In the genomic region with DNA sequence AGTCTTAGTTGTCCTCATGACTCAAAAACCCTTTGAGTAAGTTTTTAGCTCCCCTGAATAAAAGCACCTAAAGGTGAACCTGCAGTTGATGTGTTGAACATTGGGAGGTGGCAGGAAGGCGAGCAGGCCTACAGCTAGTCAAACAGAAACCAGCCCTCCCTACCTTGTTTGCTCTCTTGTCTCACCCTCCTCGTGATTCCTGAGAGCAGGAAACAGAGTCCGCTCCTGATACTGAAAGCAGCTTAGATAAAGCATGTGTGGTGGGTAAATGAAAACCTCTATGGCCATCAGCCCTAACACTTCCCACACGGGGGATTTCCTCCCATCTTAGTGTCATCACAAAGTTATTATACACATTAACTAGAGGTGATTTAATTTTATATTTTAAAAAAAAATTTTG, we compare ENCODE assay signal across 10 cellular contexts. TPM values are rescaled to one million over a fixed set of nuclear protein-coding genes. Genes with fewer than 3 reads are reported as not detected.
DNase-seq lines count a peak whose midpoint lies in the region; ATAC-seq, FAIRE-seq and TF ChIP-seq lines count a peak whose summit lies in the region.
"Had no signal": no experiment of that assay in that cellular context is flagged by ENCODE, and none has a peak within 500 bp of the region (broad histone marks: within the 10 kb centered on the region; RNA-seq: fewer than 3 reads in every experiment).

No MANE protein-coding gene starts in this region.

- no peak; the same call in 1 of the 2 replicates for TF ChIP-seq RAD21 in GM12878 (IDR thresholded peaks at IDR 0.05; ENCODE audit: insufficient read depth, low read depth, low read length)

- TF ChIP-seq CTCF in GM12878 (IDR thresholded peaks at IDR 0.05 in 2 of 3, conservative IDR thresholded peaks at IDR 0.05 in 1 of 3; ENCODE audit: control insufficient read depth in 2 of 3, extremely low read depth in 1 of 3, insufficient read depth in 1 of 3, low read depth in 3 of 3, low read length in 3 of 3), result no peak

- SMC1A ChIA-PET in GM12878 (lab: Charles Lee; ENCODE audit: uncharacterized antibody, unreplicated experiment), result interaction anchor here (0.6 to 5.9 kb wide), 15 partner anchors 8 to 882 kb away, joined by 3 to 114 read pairs (median 5); no protein-coding TSS in a partner anchor

- H3K4me3 Mint-ChIP-seq in activated T-helper 1 cell treated with anti-CD3 and anti-CD28 coated beads, Interleukin-12 subunit alpha, Interleukin-12 subunit beta, Interleukin-2, Interleukin-4 antibody, amounts not matched to agents 30 ng/mL and 10 ng/mL and 1 ng/mL, durations not matched to agents 14 hours and 24 hours and 36 hours, result no peak overlapping the region

- 0% methylated on average over 4 of the region's 4 CpGs for WGBS in GM12878 (ENCODE audit: insufficient coverage, insufficient replicate concordance, low lambda C conversion rate, missing lambda C conversion rate)

- ATAC-seq in GM18511 (IDR thresholded peaks at IDR 0.05; ENCODE audit: unreplicated experiment) (peak; percentile 83), GM19463 (IDR thresholded peaks at IDR 0.05; ENCODE audit: unreplicated experiment) (peak; percentile 71), HG03064 (IDR thresholded peaks at IDR 0.05; ENCODE audit: low read depth, unreplicated experiment) (peak; percentile 79), GM12878 (peak; percentile 82)

- no peaks in the 10 kb centered on the region for H3K27me3 Mint-ChIP-seq in activated T-helper 1 cell treated with anti-CD3 and anti-CD28 coated beads, Interleukin-12 subunit alpha, Interleukin-12 subunit beta, Interleukin-2, Interleukin-4 antibody, amounts not matched to agents 30 ng/mL and 10 ng/mL and 1 ng/mL, durations not matched to agents 14 hours and 24 hours and 36 hours (ENCODE audit: insufficient read depth)

- H3K9me3 Mint-ChIP-seq in activated T-helper 1 cell treated with anti-CD3 and anti-CD28 coated beads, Interleukin-12 subunit alpha, Interleukin-12 subunit beta, Interleukin-2, Interleukin-4 antibody, amounts not matched to agents 30 ng/mL and 10 ng/mL and 1 ng/mL, durations not matched to agents 14 hours and 24 hours and 36 hours, result no peaks in the 10 kb centered on the region

- H3K9me3 ChIP-seq in GM12878 (replicated peaks; ENCODE audit: control insufficient read depth, insufficient read depth, low read length), result no peaks in the 10 kb centered on the region; the same call in 2 of the 3 replicates

- H3K79me2 ChIP-seq in GM12878 (ENCODE audit: control insufficient read depth, insufficient read depth, low read length), result no peaks in the 10 kb centered on the region

- H3K27ac ChIP-seq in GM12878 (ENCODE audit: control insufficient read depth, insufficient read depth), result peak overlapping the region; percentile 79
- H3K27ac ChIP-seq: RWPE1 had no signal

- BruUV-seq in GM12878 (replicated peaks; lab: Mats Ljungman, UMichigan), result no TSS peak

- POLR2A ChIA-PET in GM12878 (lab: Charles Lee), result interaction anchor here (0.7 to 3.7 kb wide), 6 partner anchors 31 to 57 kb away, joined by 3 to 25 read pairs (median 8); no protein-coding TSS in a partner anchor

- H3K4me2 ChIP-seq in GM12878 (ENCODE audit: control insufficient read depth, insufficient read depth), result peak overlapping the region; percentile 58

- H2AFZ ChIP-seq in GM12878 (ENCODE audit: control insufficient read depth, low read depth, low read length), result peak overlapping the region; percentile 24; the same call in 1 of the 2 replicates

- RAD21 ChIA-PET in GM12878 (lab: Charles Lee; ENCODE audit: unreplicated experiment), result interaction anchor here (0.6 to 5.5 kb wide), 10 partner anchors 26 to 864 kb away, joined by 3 to 171 read pairs (median 5); no protein-coding TSS in a partner anchor

- H3K36me3 ChIP-seq in GM12878 (ENCODE audit: control insufficient read depth in 2 of 2, insufficient read depth in 2 of 2, low read length in 1 of 2), result no peaks in the 10 kb centered on the region

- H3K9ac ChIP-seq in GM12878 (ENCODE audit: control insufficient read depth, insufficient read depth, low read length), result no peak overlapping the region

- no peaks in the 10 kb centered on the region for H4K20me1 ChIP-seq in GM12878 (ENCODE audit: control insufficient read depth, insufficient read depth)

- no peaks in the 10 kb centered on the region for H3K4me1 Mint-ChIP-seq in activated T-helper 1 cell treated with anti-CD3 and anti-CD28 coated beads, Interleukin-12 subunit alpha, Interleukin-12 subunit beta, Interleukin-2, Interleukin-4 antibody, amounts not matched to agents 30 ng/mL and 10 ng/mL and 1 ng/mL, durations not matched to agents 14 hours and 24 hours and 36 hours (ENCODE audit: low read depth)

- in situ Hi-C loops in GM12878 (cut with MboI), result no loop called here

- H3K4me3 ChIP-seq in GM12878, result no peak overlapping the region

- no peak for TF ChIP-seq POLR2A in GM12878 (IDR thresholded peaks at IDR 0.05; ENCODE audit: low read depth, low read length)

- H3K27me3 ChIP-seq in GM12878 (replicated peaks in 1 of 2; ENCODE audit: control insufficient read depth in 2 of 2, insufficient read depth in 2 of 2, low read length in 1 of 2), result no peaks in the 10 kb centered on the region

- H3K4me1 ChIP-seq in GM12878 (ENCODE audit: control insufficient read depth, insufficient read depth, low read length), result peaks cover 11% of the 10 kb centered on the region

- peak; percentile 57 for FAIRE-seq in GM12878 (lab: Jason Lieb, UNC)

- intact Hi-C loops in GM12878 (cut with micrococcal nuclease; ENCODE audit: unreplicated experiment), result loop anchor here (1.0 to 2.0 kb wide), 3 partner anchors 37 to 657 kb away; no protein-coding TSS in a partner anchor
- intact Hi-C loops in activated T-helper 1 cell treated with anti-CD3 and anti-CD28 coated beads, Interleukin-12 subunit alpha, Interleukin-12 subunit beta, Interleukin-2, Interleukin-4 antibody, amounts not matched to agents 30 ng/mL and 10 ng/mL and 1 ng/mL, durations not matched to agents 14 hours and 24 hours and 36 hours (cut with micrococcal nuclease), result loop anchor here (1.0 kb wide), 1 partner anchor 78 kb away; no protein-coding TSS in a partner anchor

- peak; percentile 78 to 90 for TF ChIP-seq EP300 in GM12878 (IDR thresholded peaks at IDR 0.05; ENCODE audit: borderline replicate concordance in 1 of 2, control insufficient read depth in 1 of 2, low read depth in 2 of 2, low read length in 2 of 2)

- CTCF ChIA-PET in GM12878 (lab: Yijun Ruan, JAX), result interaction anchor here (1.1 to 3.6 kb wide), 9 partner anchors 9 to 64 kb away, joined by 3 to 26 read pairs (median 7); no protein-coding TSS in a partner anchor

- DNase-seq in GM12878 (ENCODE audit: low read depth, low spot score) (peak; percentile 89), ureter (ENCODE audit: low spot score) (no peak), H4 (ENCODE audit: low spot score) (no peak), NAMALWA (ENCODE audit: low spot score) (no peak)
- no peak for DNase-seq in activated T-helper 1 cell treated with anti-CD3 and anti-CD28 coated beads, Interleukin-12 subunit alpha, Interleukin-12 subunit beta, Interleukin-2, Interleukin-4 antibody, amounts not matched to agents 30 ng/mL and 10 ng/mL and 1 ng/mL, durations not matched to agents 14 hours and 24 hours and 36 hours (ENCODE audit: low spot score)

- no peak overlapping the region for H3K27ac Mint-ChIP-seq in activated T-helper 1 cell treated with anti-CD3 and anti-CD28 coated beads, Interleukin-12 subunit alpha, Interleukin-12 subunit beta, Interleukin-2, Interleukin-4 antibody, amounts not matched to agents 30 ng/mL and 10 ng/mL and 1 ng/mL, durations not matched to agents 14 hours and 24 hours and 36 hours

- H3K36me3 Mint-ChIP-seq in activated T-helper 1 cell treated with anti-CD3 and anti-CD28 coated beads, Interleukin-12 subunit alpha, Interleukin-12 subunit beta, Interleukin-2, Interleukin-4 antibody, amounts not matched to agents 30 ng/mL and 10 ng/mL and 1 ng/mL, durations not matched to agents 14 hours and 24 hours and 36 hours (ENCODE audit: low read depth), result no peaks in the 10 kb centered on the region

TF ChIP-seq in GM12878, 131 proteins besides CTCF, POLR2A, EP300 and RAD21 (continues in another document):
- TF ChIP-seq ASH2L (IDR thresholded peaks at IDR 0.05; ENCODE audit: borderline replicate concordance, low read depth), result no peak
- no peak for TF ChIP-seq YY1 (IDR thresholded peaks at IDR 0.05; ENCODE audit: low read depth, low read length)

RNA-seq across cellular contexts. Expression of gene CLDN18, which starts 21.8 kb away (rescaled TPM):
- total RNA-seq in GM12878 (2013; cell fraction: nucleolus; rRNA removed), result not detected in 2 replicates
- total RNA-seq in GM12878 (2014; rRNA removed) (0.11 and 0.22 TPM in 2 replicates), GM12878 (2014; rRNA removed; fragmentation: Illumina TruSeq; extraction: Trizol) (0.18 TPM in 2 replicates), GM12878 (2021) (0.26 and 0.32 TPM in 2 replicates), ureter (not detected)
- polyA plus RNA-seq in GM12878 (2011; ENCODE audit: low read depth), result not detected
- polyA plus RNA-seq in GM12878 (2011; rRNA removed) (0.18 and 0.23 TPM in 2 replicates), GM12878 (2014; fragmentation: Illumina TruSeq; extraction: Trizol) (0.13 and 0.21 TPM in 2 replicates), GM12878 (2014; fragmentation: Nextera tagmentation; extraction: Ambion mirVana) (under 1 TPM; 0.05 to 0.09 TPM), GM12878 (2014; rRNA removed) (0.04 and 0.18 TPM in 2 replicates), GM12878 (2016; fragmentation: Nextera tagmentation; extraction: Ambion mirVana) (under 1 TPM in 1 of 2 experiments, not detected in 1; 0.28 TPM)
- 0.03 and 0.08 TPM in 2 replicates for polyA plus RNA-seq in GM12878 (2011; cell fraction: cytosol; rRNA removed)
- 0.06 TPM in 2 replicates for polyA plus RNA-seq in GM12878 (2011; cell fraction: nucleus; rRNA removed)
- 0.07 TPM in 1 of 2 replicates, not detected in the other for polyA plus RNA-seq in GM12878 (2012)
- 0.22 and 0.36 TPM in 2 replicates for polyA minus RNA-seq in GM12878 (2011; rRNA and poly(A)+ RNA removed)
- polyA minus RNA-seq in GM12878 (2011; cell fraction: cytosol; rRNA and poly(A)+ RNA removed), result 0.27 TPM in 1 of 2 replicates, not detected in the other
- polyA minus RNA-seq in GM12878 (2011; cell fraction: nucleus; rRNA and poly(A)+ RNA removed), result 0.12 TPM in 1 of 2 replicates, not detected in the other
- not detected in 2 replicates for total RNA-seq in H4 (2014; rRNA removed; shearing (Covaris generic))
- not detected in 2 replicates for total RNA-seq in activated T-helper 1 cell treated with anti-CD3 and anti-CD28 coated beads, Interleukin-12 subunit alpha, Interleukin-12 subunit beta, Interleukin-2, Interleukin-4 antibody, amounts not matched to agents 30 ng/mL and 10 ng/mL and 1 ng/mL, durations not matched to agents 14 hours and 24 hours and 36 hours
- total RNA-seq: renal cortical epithelial cell had no signal
